ENCODE assay signal across 16 cellular contexts in the genomic region with DNA sequence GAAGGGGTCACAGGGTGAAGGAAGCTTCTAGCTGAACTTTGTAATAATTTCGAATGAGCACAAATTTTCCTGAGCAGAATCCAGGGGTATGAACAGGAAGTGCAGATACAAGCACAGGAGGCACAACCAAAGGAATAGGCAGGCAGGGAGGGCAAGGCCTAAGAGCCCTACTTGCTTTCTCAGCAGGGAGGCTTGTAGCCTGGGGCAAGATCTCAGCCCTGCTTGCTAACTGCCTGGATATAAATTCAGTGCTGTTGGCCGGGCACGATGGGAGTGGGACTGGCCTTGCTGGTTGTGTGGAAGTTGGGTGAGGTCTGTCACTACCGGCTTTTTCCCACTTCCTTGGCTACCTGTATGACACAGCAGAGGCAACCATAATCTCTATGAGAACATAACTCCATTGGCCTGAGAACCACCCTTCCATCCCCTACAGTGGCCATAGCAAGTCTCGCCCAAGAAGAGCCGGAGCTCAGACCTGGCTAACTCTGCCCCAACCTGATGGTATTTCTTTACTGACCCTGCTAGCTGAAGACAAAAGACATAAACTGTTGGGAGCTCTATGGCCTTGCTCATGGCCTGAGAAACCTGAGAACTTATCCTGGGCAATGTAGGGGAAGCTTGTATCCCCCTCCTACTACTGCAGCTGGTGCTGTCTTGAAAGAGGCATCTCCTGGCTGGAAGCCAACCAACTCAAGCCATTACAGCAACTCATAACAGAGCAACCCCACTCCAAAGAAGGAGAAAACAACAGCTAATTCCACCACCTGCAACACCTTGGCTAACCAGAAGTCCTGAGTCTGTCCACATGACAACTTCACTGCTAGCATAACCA. TPM values are rescaled to one million over a fixed set of nuclear protein-coding genes. Genes with fewer than 3 reads are reported as not detected.
DNase-seq lines count a peak whose midpoint lies in the region; ATAC-seq and TF ChIP-seq lines count a peak whose summit lies in the region.
"Had no signal": no experiment of that assay in that cellular context is flagged by ENCODE, and none has a peak within 500 bp of the region (broad histone marks: within the 10 kb centered on the region; RNA-seq: fewer than 3 reads in every experiment).

No MANE protein-coding gene starts in this region.

- no TSS peak for BruUV-seq in A673 (replicated peaks; lab: Mats Ljungman, UMichigan)
- no TSS peak for BruUV-seq in IMR-90 (replicated peaks; lab: Mats Ljungman, UMichigan)

- H2AK5ac ChIP-seq in IMR-90 (ENCODE audit: low read depth, low read length), result no peak overlapping the region
- no peak overlapping the region for H2AK5ac ChIP-seq in trophoblast cell (ENCODE audit: low read length)

- peaks cover 17% of the 10 kb centered on the region for H3K4me1 ChIP-seq in A673 (ENCODE audit: insufficient read depth, low read length, poor library complexity, severe bottlenecking)
- no peaks in the 10 kb centered on the region for H3K4me1 ChIP-seq in IMR-90 (ENCODE audit: control insufficient read depth, insufficient read depth, low read length)
- H3K4me1 ChIP-seq in SJCRH30, result peaks cover 8% of the 10 kb centered on the region
- H3K4me1 ChIP-seq in trophoblast cell (ENCODE audit: control insufficient read depth in 1 of 2, insufficient read depth in 2 of 2, low read length in 2 of 2), result peaks cover 3 to 8% of the 10 kb centered on the region in 2 experiments
- H3K4me1 ChIP-seq: Peyer's patch had no signal

- POLR2A ChIA-PET in A673 (lab: Charles Lee; ENCODE audit: low non-redundant PET), result no interaction called here
- POLR2A ChIA-PET in IMR-90 (lab: Charles Lee; ENCODE audit: unreplicated experiment), result interaction anchor here (0.6 kb wide), 1 partner anchor 55 kb away, joined by 5 read pairs; no protein-coding TSS in a partner anchor

- in situ Hi-C loops in IMR-90 (cut with MboI; ENCODE audit: low sequenced_read_pairs), result loop anchor here (10.0 kb wide), 1 partner anchor 266 kb away; no protein-coding TSS in a partner anchor

- WGBS in IMR-90 (ENCODE audit: extremely low coverage in 2 of 2, insufficient read length in 1 of 2), 2 experiments, result 100% methylated on average over 1 of the region's 6 CpGs; no CpG with 5 or more reads in 1 of the 2 experiments
- no CpG with 5 or more reads among the region's 6 CpGs for WGBS in trophoblast cell (ENCODE audit: extremely low coverage, insufficient coverage, insufficient read length)

- no peak overlapping the region for H4K12ac ChIP-seq in trophoblast cell (ENCODE audit: low read depth, low read length)

- H2BK120ac ChIP-seq in IMR-90 (ENCODE audit: low read depth, low read length) (no peak overlapping the region), trophoblast cell (ENCODE audit: insufficient read depth, low read length, poor library complexity) (no peak overlapping the region)

- dilution Hi-C loops in IMR-90 (cut with HindIII; ENCODE audit: low sequenced_read_pairs, unreplicated experiment), result no loop called here

- H3K23ac ChIP-seq in IMR-90 (ENCODE audit: low read depth, low read length), result no peak overlapping the region
- H3K23ac ChIP-seq in trophoblast cell (ENCODE audit: low read length), result no peak overlapping the region

- H4K8ac ChIP-seq in IMR-90 (ENCODE audit: low read depth in 2 of 2, low read length in 2 of 2) (no peak overlapping the region), trophoblast cell (ENCODE audit: low read depth, low read length) (no peak overlapping the region)

- H3K9me1 ChIP-seq in IMR-90 (ENCODE audit: insufficient read depth, low read length), result no peaks in the 10 kb centered on the region

- H4K20me1 ChIP-seq in IMR-90 (ENCODE audit: insufficient read depth, low read length), result no peaks in the 10 kb centered on the region

- H2AK9ac ChIP-seq in IMR-90 (replicated peaks; ENCODE audit: low read depth, low read length, poor library complexity), result no peak overlapping the region

- intact Hi-C loops in A673 (cut with micrococcal nuclease; ENCODE audit: unreplicated experiment), result no loop called here
- intact Hi-C loops in IMR-90 (cut with micrococcal nuclease), result no loop called here

- no peak overlapping the region for H2BK20ac ChIP-seq in IMR-90 (ENCODE audit: low read depth, low read length)

- no peak overlapping the region for H2BK12ac ChIP-seq in trophoblast cell (ENCODE audit: low read length)

- H3K79me2 ChIP-seq in trophoblast cell (ENCODE audit: control insufficient read depth, insufficient read depth, low read length, poor library complexity), result no peaks in the 10 kb centered on the region

- H3K4me3 ChIP-seq in A673 (ENCODE audit: low read depth, low read length, poor library complexity, severe bottlenecking) (no peak overlapping the region), IMR-90 (ENCODE audit: insufficient read depth, low read depth, low read length) (no peak overlapping the region), SJCRH30 (no peak overlapping the region), trophoblast cell (ENCODE audit: low read depth, low read length) (no peak overlapping the region)
- H3K4me3 ChIP-seq: Peyer's patch had no signal

- H2AFZ ChIP-seq in IMR-90 (replicated peaks; ENCODE audit: low read length, poor library complexity) (no peak overlapping the region), trophoblast cell (ENCODE audit: insufficient read depth, low read length, poor library complexity) (no peak overlapping the region)

- no peaks in the 10 kb centered on the region for H3K36me3 ChIP-seq in A673 (ENCODE audit: insufficient read depth, low read length, poor library complexity, severe bottlenecking)
- H3K36me3 ChIP-seq in IMR-90 (ENCODE audit: control insufficient read depth, insufficient read depth, low read length), result no peaks in the 10 kb centered on the region
- no peaks in the 10 kb centered on the region for H3K36me3 ChIP-seq in SJCRH30
- H3K36me3 ChIP-seq in trophoblast cell (ENCODE audit: control insufficient read depth in 1 of 2, insufficient read depth in 2 of 2, low read length in 2 of 2), result no peaks in the 10 kb centered on the region
- H3K36me3 ChIP-seq: Peyer's patch had no signal

- H3K18ac ChIP-seq in IMR-90 (ENCODE audit: low read depth, low read length) (no peak overlapping the region), trophoblast cell (ENCODE audit: low read length) (no peak overlapping the region)

- H3K4me2 ChIP-seq in IMR-90 (ENCODE audit: low read depth, low read length) (no peak overlapping the region), trophoblast cell (ENCODE audit: low read length) (no peak overlapping the region)
- H3K4me2 ChIP-seq: KMS-11 had no signal

- no peak for TF ChIP-seq RAD21 in IMR-90 (IDR thresholded peaks at IDR 0.05; ENCODE audit: low read length)

- ATAC-seq in IMR-90 (ENCODE audit: low read depth), result no peak; the same call in 1 of the 2 replicates
- ATAC-seq in HG02938 (IDR thresholded peaks at IDR 0.05; ENCODE audit: unreplicated experiment), result no peak

- H3K4ac ChIP-seq in IMR-90 (ENCODE audit: low read depth, low read length) (no peak overlapping the region), trophoblast cell (ENCODE audit: low read depth, low read length) (no peak overlapping the region)

- H3K9ac ChIP-seq in IMR-90 (ENCODE audit: low read depth, low read length), result no peak overlapping the region
- no peak overlapping the region for H3K9ac ChIP-seq in trophoblast cell (ENCODE audit: low read length)
- H3K9ac ChIP-seq: KMS-11 had no signal

- H3K27ac ChIP-seq in A673 (ENCODE audit: low read depth, low read length, poor library complexity, severe bottlenecking) (no peak overlapping the region), IMR-90 (ENCODE audit: insufficient read depth, low read length) (no peak overlapping the region), SJCRH30 (peak overlapping the region; percentile 33), trophoblast cell (ENCODE audit: low read depth, low read length) (no peak overlapping the region)
- H3K27ac ChIP-seq: KMS-11, Peyer's patch had no signal

- peak; percentile 41 for DNase-seq in A673 (ENCODE audit: low spot score)
- peak; percentile 10 for DNase-seq in IMR-90
- DNase-seq in SJCRH30, result peak; percentile 90 to 97
- DNase-seq in left kidney (ENCODE audit: low read depth, low spot score), result peak; percentile 57
- DNase-seq in trophoblast cell, result no peak
- no peak for DNase-seq in activated CD8-positive, alpha-beta memory T cell treated with anti-CD3 and anti-CD28 coated beads for 24 hours
- DNase-seq: CD4-positive, CD25-positive, alpha-beta regulatory T cell; DND-41; GOT3; MM.1S; NCI-H2029 treated with DMSO at 0.1 percent for 48 hours; NCI-H345; Peyer's patch; SHP77 had no signal

- H2BK15ac ChIP-seq in IMR-90 (ENCODE audit: low read depth, low read length), result no peak overlapping the region

- H3K56ac ChIP-seq in IMR-90 (ENCODE audit: extremely low read depth, insufficient read depth, low read length), result no peak overlapping the region

- H3K27me3 ChIP-seq in A673 (replicated peaks; ENCODE audit: insufficient read depth, low read depth, low read length, poor library complexity), result no peaks in the 10 kb centered on the region
- H3K27me3 ChIP-seq in IMR-90 (ENCODE audit: control insufficient read depth, insufficient read depth, low read length), result no peaks in the 10 kb centered on the region
- H3K27me3 ChIP-seq in SJCRH30, result no peaks in the 10 kb centered on the region
- H3K27me3 ChIP-seq in trophoblast cell (ENCODE audit: insufficient read depth, low read length), result no peaks in the 10 kb centered on the region
- H3K27me3 ChIP-seq: Peyer's patch had no signal

- no peaks in the 10 kb centered on the region for H3K79me1 ChIP-seq in IMR-90 (ENCODE audit: low read depth in 1 of 2, low read length in 2 of 2)
- no peaks in the 10 kb centered on the region for H3K79me1 ChIP-seq in trophoblast cell (ENCODE audit: low read length)

- TF ChIP-seq POLR2A in IMR-90 (IDR thresholded peaks at IDR 0.05; ENCODE audit: low read depth, low read length), result no peak

- H3K9me3 ChIP-seq in A673 (ENCODE audit: low read depth, low read length, poor library complexity, severe bottlenecking) (peaks cover 7% of the 10 kb centered on the region), IMR-90 (ENCODE audit: control insufficient read depth, insufficient read depth, low read length) (peaks cover 7% of the 10 kb centered on the region; the same call in 1 of the 2 replicates), SJCRH30 (replicated peaks) (peaks cover 15% of the 10 kb centered on the region), trophoblast cell (ENCODE audit: insufficient read depth, low read depth, low read length) (peaks cover 13% of the 10 kb centered on the region)

- no peak for TF ChIP-seq CTCF in A673 (conservative IDR thresholded peaks at IDR 0.05; ENCODE audit: low read depth, low read length)
- TF ChIP-seq CTCF in IMR-90 (conservative IDR thresholded peaks at IDR 0.05; ENCODE audit: low read depth, low read length), result no peak

- H4K5ac ChIP-seq in IMR-90 (ENCODE audit: low read depth, low read length), result no peak overlapping the region

- H3K14ac ChIP-seq in IMR-90 (replicated peaks; ENCODE audit: low read depth, low read length) (no peak overlapping the region), trophoblast cell (ENCODE audit: low read length) (no peak overlapping the region)

- no peak overlapping the region for H2BK5ac ChIP-seq in IMR-90 (ENCODE audit: low read depth, low read length, poor library complexity, severe bottlenecking)
- H2BK5ac ChIP-seq in trophoblast cell (ENCODE audit: low read depth, low read length, poor library complexity), result no peak overlapping the region

- H4K91ac ChIP-seq in IMR-90 (ENCODE audit: insufficient read depth, low read depth, low read length) (no peak overlapping the region), trophoblast cell (ENCODE audit: low read depth, low read length) (no peak overlapping the region)

- CTCF ChIA-PET in A673 (lab: Charles Lee) (interaction anchor here (0.6 kb wide), 1 partner anchor 24 kb away, joined by 3 read pairs; no protein-coding TSS in a partner anchor), IMR-90 (lab: Yijun Ruan, JAX) (no interaction called here)

RNA-seq across cellular contexts. Expression of a gene that starts 27.6 kb away (rescaled TPM):
- 32.9 and 35.1 TPM in 2 replicates for total RNA-seq in A673 (2021)
- total RNA-seq in IMR-90 (2012; rRNA removed), result 42.5 and 46.4 TPM in 2 replicates
- 33.4 and 34.5 TPM in 2 replicates for polyA plus RNA-seq in IMR-90 (2012; rRNA removed)
- polyA plus RNA-seq in IMR-90 (2012; cell fraction: cytosol; rRNA removed), result 27.8 and 39.8 TPM in 2 replicates
- polyA plus RNA-seq in IMR-90 (2012; cell fraction: nucleus; rRNA removed; ENCODE audit: low replicate concordance), result 42.6 and 51.6 TPM in 2 replicates
- total RNA-seq in SJCRH30 (2014; rRNA removed; shearing (Covaris generic)), result 39.5 and 44.4 TPM in 2 replicates
- 16.1 and 16.3 TPM in 2 replicates for polyA plus RNA-seq in trophoblast cell (2013)

RNA-seq across cellular contexts. Expression of a gene that starts 38.6 kb away (rescaled TPM):
- total RNA-seq in A673 (2021), result not detected in 2 replicates
- total RNA-seq in IMR-90 (2012; rRNA removed), result not detected in 2 replicates
- not detected in 2 replicates for polyA plus RNA-seq in IMR-90 (2012; rRNA removed)
- not detected in 2 replicates for polyA plus RNA-seq in IMR-90 (2012; cell fraction: cytosol; rRNA removed)
- polyA plus RNA-seq in IMR-90 (2012; cell fraction: nucleus; rRNA removed; ENCODE audit: low replicate concordance), result not detected in 2 replicates
- not detected in 2 replicates for total RNA-seq in SJCRH30 (2014; rRNA removed; shearing (Covaris generic))
- polyA plus RNA-seq in trophoblast cell (2013), result not detected in 2 replicates
- total RNA-seq: CD4-positive, CD25-positive, alpha-beta regulatory T cell; Peyer's patch had no signal
- polyA plus RNA-seq: CD4-positive, CD25-positive, alpha-beta regulatory T cell had no signal

Comparison
In these comparisons a context has a peak if more than half of its experiments do, and no peak if none do; other contexts are left out.
1. DNase-seq: peak in A673 (single experiment), IMR-90 (single experiment), SJCRH30 (2 of 2) and left kidney (single experiment); none in trophoblast cell (0 of 2) and activated CD8-positive, alpha-beta memory T cell treated with anti-CD3 and anti-CD28 coated beads for 24 hours (single experiment).